Comparison of ENCODE assay signal across 22 cellular contexts in the genomic region with DNA sequence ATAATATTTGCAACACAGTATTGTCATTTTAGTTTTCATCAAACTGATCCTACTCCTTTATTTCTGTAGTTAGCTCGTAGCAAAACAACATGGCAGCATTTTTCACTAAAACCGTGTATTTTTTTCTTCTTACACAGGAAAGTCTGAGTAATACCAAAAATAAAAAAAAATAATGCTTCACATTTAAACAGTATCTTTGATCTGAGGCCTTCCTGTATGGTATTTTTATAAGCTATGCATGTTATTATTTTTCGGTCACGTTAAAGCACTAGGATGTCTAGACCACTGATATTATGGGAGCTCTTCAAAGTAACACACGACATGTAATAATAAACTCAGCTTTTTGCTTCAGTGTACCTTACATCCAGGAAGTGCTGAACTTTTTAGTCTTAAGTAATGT.
DNase-seq lines count a peak whose midpoint lies in the region; ATAC-seq, FAIRE-seq and TF ChIP-seq lines count a peak whose summit lies in the region.
"Had no signal": no experiment of that assay in that cellular context is flagged by ENCODE, and none has a peak within 500 bp of the region (broad histone marks: within the 10 kb centered on the region; RNA-seq: fewer than 3 reads in every experiment).

No MANE protein-coding gene starts in this region.

- H3K4me3 ChIP-seq in smooth muscle cell (no peak overlapping the region), body of pancreas (no peak overlapping the region)
- H3K4me3 ChIP-seq: A549; BLaER1 treated with 17β-estradiol and CSF1 and Interleukin-3, amounts not matched to agents 10 nM and 100 nM had no signal

- peak; percentile 60 for FAIRE-seq in TTC549 (lab: Jason Lieb, UNC)
- FAIRE-seq: A549, D721Med, G401.6, GM12891, GM19239 had no signal

- H3K4me1 ChIP-seq in smooth muscle cell (ENCODE audit: low read depth) = peaks cover 25% of the 10 kb centered on the region
- no peaks in the 10 kb centered on the region for H3K4me1 ChIP-seq in body of pancreas
- H3K4me1 ChIP-seq: A549, Caco-2 had no signal

- H3K9me3 ChIP-seq in smooth muscle cell (replicated peaks; ENCODE audit: low read depth) = no peaks in the 10 kb centered on the region
- no peaks in the 10 kb centered on the region for H3K9me3 ChIP-seq in body of pancreas
- H3K9me3 ChIP-seq: A549; BLaER1 treated with 17β-estradiol and CSF1 and Interleukin-3, amounts not matched to agents 10 nM and 100 nM; Caco-2 had no signal

- no peaks in the 10 kb centered on the region for H3K36me3 ChIP-seq in smooth muscle cell (ENCODE audit: low read depth)
- no peaks in the 10 kb centered on the region for H3K36me3 ChIP-seq in body of pancreas (replicated peaks in 1 of 2; ENCODE audit: insufficient read depth in 1 of 2, low read depth in 2 of 2)
- H3K36me3 ChIP-seq: BLaER1 treated with 17β-estradiol and CSF1 and Interleukin-3, amounts not matched to agents 10 nM and 100 nM had no signal

- peak overlapping the region; percentile 20 for H2AFZ ChIP-seq in smooth muscle cell (ENCODE audit: low read depth)

- intact Hi-C loops in body of pancreas (cut with DNase I) = no loop called here

- H3F3A ChIP-seq in smooth muscle cell (ENCODE audit: low read depth) = peaks cover 38% of the 10 kb centered on the region

- no peak overlapping the region for H3K9ac ChIP-seq in smooth muscle cell (ENCODE audit: low read depth)
- H3K9ac ChIP-seq: BLaER1 treated with 17β-estradiol and CSF1 and Interleukin-3, amounts not matched to agents 10 nM and 100 nM had no signal

- DNase-seq in dermis microvascular lymphatic vessel endothelial cell (ENCODE audit: low read depth in 2 of 2) (peak; percentile 25 to 85), lung microvascular endothelial cell (ENCODE audit: low read depth in 2 of 2) (peak; percentile 39 to 63), smooth muscle cell (lab: John Stamatoyannopoulos, UW; ENCODE audit: unreplicated experiment) (no peak), body of pancreas (no peak), T-helper 2 cell (no peak)
- DNase-seq: AML-193; Caco-2; Calu3; CD4-positive, alpha-beta T cell; CD8-positive, alpha-beta T cell; DMS79 treated with DMSO at 0.1 percent for 48 hours; GF-D8 had no signal

- no peaks in the 10 kb centered on the region for H3K27me3 ChIP-seq in smooth muscle cell (ENCODE audit: low read depth)
- H3K27me3 ChIP-seq in body of pancreas = no peaks in the 10 kb centered on the region
- H3K27me3 ChIP-seq: BLaER1 treated with 17β-estradiol and CSF1 and Interleukin-3, amounts not matched to agents 10 nM and 100 nM had no signal

- ATAC-seq in body of pancreas (no peak), HG02870 (IDR thresholded peaks at IDR 0.05; ENCODE audit: unreplicated experiment) (no peak)
- ATAC-seq: A549; CD8-positive, alpha-beta T cell had no signal

- H3K4me2 ChIP-seq in smooth muscle cell = peak overlapping the region; percentile 63
- H3K4me2 ChIP-seq: A549; BLaER1 treated with 17β-estradiol and CSF1 and Interleukin-3, amounts not matched to agents 10 nM and 100 nM had no signal

- H4K20me1 ChIP-seq in smooth muscle cell (ENCODE audit: low read depth) = no peaks in the 10 kb centered on the region
- H4K20me1 ChIP-seq: BLaER1 treated with 17β-estradiol and CSF1 and Interleukin-3, amounts not matched to agents 10 nM and 100 nM had no signal

- H3K79me2 ChIP-seq in smooth muscle cell (ENCODE audit: low read depth) = no peaks in the 10 kb centered on the region

- no peak for TF ChIP-seq POLR2A in body of pancreas (IDR thresholded peaks at IDR 0.05)

- TF ChIP-seq CTCF in smooth muscle cell (IDR thresholded peaks at IDR 0.05; ENCODE audit: borderline replicate concordance, insufficient read depth, poor library complexity, severe bottlenecking) (no peak), body of pancreas (IDR thresholded peaks at IDR 0.05) (no peak)

- H3K27ac ChIP-seq in smooth muscle cell (ENCODE audit: low read depth) (peak overlapping the region; percentile 78), body of pancreas (no peak overlapping the region)
- H3K27ac ChIP-seq: 22Rv1; A549; BLaER1 treated with 17β-estradiol and CSF1 and Interleukin-3, amounts not matched to agents 10 nM and 100 nM; C4-2B had no signal

- 65% methylated on average over 5 of the region's 5 CpGs for WGBS in smooth muscle cell (ENCODE audit: low lambda C conversion rate)
- WGBS in body of pancreas, 2 donors = 67% methylated on average over 5 of the region's 5 CpGs

Comparison
In these comparisons a context has a peak if more than half of its experiments do, and no peak if none do; other contexts are left out.
1. DNase-seq: peak in dermis microvascular lymphatic vessel endothelial cell (2 of 2) and lung microvascular endothelial cell (2 of 2); none in smooth muscle cell (single experiment), body of pancreas (0 of 4) and T-helper 2 cell (0 of 5).